Comparison of ENCODE assay signal across 7 cellular contexts in the genomic region with DNA sequence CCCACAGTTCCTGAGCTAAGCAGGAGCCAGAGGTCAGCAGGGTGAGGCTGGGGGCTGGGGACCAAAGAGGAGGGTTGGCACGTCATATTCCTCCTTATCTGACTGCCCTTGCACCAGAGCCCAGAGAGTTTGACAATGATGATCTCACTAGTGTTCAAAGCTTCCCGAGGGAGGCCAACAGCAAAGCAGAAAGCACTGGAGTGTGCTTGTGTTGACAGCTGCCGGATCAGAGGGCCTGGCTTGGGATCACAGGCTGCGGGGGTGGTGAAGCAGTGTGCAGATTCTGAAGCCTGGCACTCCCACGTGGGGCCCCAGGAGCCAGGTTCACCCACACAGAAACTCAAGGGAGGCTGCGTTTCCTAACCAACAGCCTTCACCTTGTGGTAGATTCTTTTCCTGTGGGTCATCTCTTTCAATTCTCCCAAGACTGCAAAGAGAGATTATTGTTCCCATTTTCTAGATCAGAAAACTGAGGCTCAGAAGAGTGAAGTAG.
A peak's percentile ranks its signal among the peaks of the same experiment; 100 is the strongest.
DNase-seq lines count a peak whose midpoint lies in the region; ATAC-seq, FAIRE-seq and TF ChIP-seq lines count a peak whose summit lies in the region.
"Not testable (repeated sequence)": the region's sequence is repeated elsewhere in the genome, so short reads cannot be mapped to it uniquely, and the experiment has no call there.

No MANE protein-coding gene starts in this region.

- not testable (repeated sequence) for H3K36me3 Mint-ChIP-seq in astrocyte (ENCODE audit: low read depth, unreplicated experiment)

- H2AFZ ChIP-seq in astrocyte (ENCODE audit: low read depth, low read length): not testable (repeated sequence)

- not testable (repeated sequence) for H3K4me1 Mint-ChIP-seq in astrocyte (ENCODE audit: low read depth, unreplicated experiment)

- H3K27ac ChIP-seq in astrocyte (ENCODE audit: low read depth, low read length); lung (ENCODE audit: low read depth in 1 of 2, low read length in 1 of 2): not testable (repeated sequence)
- peak overlapping the region; percentile 74 to 80 for H3K27ac ChIP-seq in right atrium auricular region

- peaks cover 22% of the 10 kb centered on the region for H3K4me1 ChIP-seq in astrocyte (ENCODE audit: insufficient read depth, low read length)
- peaks cover 0 to 15% of the 10 kb centered on the region in 2 donors for H3K4me1 ChIP-seq in right atrium auricular region
- H3K4me1 ChIP-seq in lung (ENCODE audit: control insufficient read depth in 2 of 2, insufficient read depth in 2 of 2, low read length in 2 of 2): not testable (repeated sequence)
- H3K4me1 ChIP-seq in skeletal muscle satellite cell (ENCODE audit: control insufficient read depth, insufficient read depth, low read length): peaks cover 33% of the 10 kb centered on the region

- peak overlapping the region; percentile 87 for H3K4me2 ChIP-seq in astrocyte (ENCODE audit: low read length)
- peak overlapping the region; percentile 87 for H3K4me2 ChIP-seq in skeletal muscle satellite cell (ENCODE audit: low read length)

- peak overlapping the region; percentile 75 for H3K9ac ChIP-seq in astrocyte (ENCODE audit: low read length)
- H3K9ac ChIP-seq in skeletal muscle satellite cell (ENCODE audit: low read depth, low read length): not testable (repeated sequence)

- not testable (repeated sequence) for H3K27me3 ChIP-seq in astrocyte (ENCODE audit: insufficient read depth, low read length); right atrium auricular region; lung (ENCODE audit: control insufficient read depth, insufficient read depth); skeletal muscle satellite cell (ENCODE audit: control insufficient read depth, insufficient read depth, low read length)

- not testable (repeated sequence) for H3K9me3 Mint-ChIP-seq in astrocyte (ENCODE audit: unreplicated experiment)

- DNase-seq in GM03348 (ENCODE audit: low spot score) (peak; percentile 25), NCI-H1694 (lab: John Stamatoyannopoulos, UW) (peak; percentile 26), fibroblast of the aortic adventitia (ENCODE audit: low read depth) (peak; percentile 61)
- not testable (repeated sequence) for DNase-seq in astrocyte (ENCODE audit: low read depth); right atrium auricular region (ENCODE audit: low spot score); lung (ENCODE audit: low spot score)

- not testable (repeated sequence) for H3K79me2 ChIP-seq in astrocyte (ENCODE audit: insufficient read depth, low read length)

- not testable (repeated sequence) for H3K27ac Mint-ChIP-seq in astrocyte (ENCODE audit: unreplicated experiment)

- ATAC-seq in lung (ENCODE audit: insufficient read depth, low FRiP score): peak; percentile 45

- not testable (repeated sequence) for TF ChIP-seq CTCF in astrocyte (IDR thresholded peaks at IDR 0.05; ENCODE audit: insufficient read depth, low read depth, low read length); fibroblast of the aortic adventitia (IDR thresholded peaks at IDR 0.05; ENCODE audit: insufficient read depth, low read length); right atrium auricular region (IDR thresholded peaks at IDR 0.05); lung (IDR thresholded peaks at IDR 0.05; ENCODE audit: control extremely low read depth, extremely low read depth)

- WGBS in lung, 2 donors: 43 to 58% methylated on average over 6 of the region's 6 CpGs

- not testable (repeated sequence) for H4K20me1 ChIP-seq in astrocyte (ENCODE audit: insufficient read depth, low read length)

- H3K4me3 Mint-ChIP-seq in astrocyte (ENCODE audit: unreplicated experiment): not testable (repeated sequence)

- not testable (repeated sequence) for H3K4me3 ChIP-seq in astrocyte (ENCODE audit: insufficient read depth, low read depth, low read length); fibroblast of the aortic adventitia (ENCODE audit: low read depth, low read length); right atrium auricular region; lung; skeletal muscle satellite cell (ENCODE audit: low read length)

- not testable (repeated sequence) for H3K9me3 ChIP-seq in astrocyte (ENCODE audit: insufficient read depth, low read depth, low read length); right atrium auricular region; lung (ENCODE audit: control insufficient read depth in 2 of 2, insufficient read depth in 1 of 2, low read length in 1 of 2); skeletal muscle satellite cell (replicated peaks; ENCODE audit: low read length)

- H3K27me3 Mint-ChIP-seq in astrocyte (ENCODE audit: low read depth, unreplicated experiment): peaks cover 28% of the 10 kb centered on the region

- peak; percentile 68 for FAIRE-seq in astrocyte (lab: Jason Lieb, UNC)

- not testable (repeated sequence) for H3K36me3 ChIP-seq in astrocyte (ENCODE audit: insufficient read depth, low read length); right atrium auricular region; lung (ENCODE audit: control insufficient read depth in 2 of 2, insufficient read depth in 2 of 2, low read length in 2 of 2); skeletal muscle satellite cell (ENCODE audit: insufficient read depth, low read length)
